Comparison of ENCODE assay signal across 16 cellular contexts in genomic region chr18:50631831-50632285, GRCh38.
DNase-seq lines count a peak whose midpoint lies in the region; ATAC-seq and TF ChIP-seq lines count a peak whose summit lies in the region.
"Had no signal": no experiment of that assay in that cellular context is flagged by ENCODE, and none has a peak within 500 bp of the region (broad histone marks: within the 10 kb centered on the region; RNA-seq: fewer than 3 reads in every experiment).

No MANE protein-coding gene starts in this region.

- ATAC-seq in left cardiac atrium (peak; percentile 56 to 71), GM21423 (IDR thresholded peaks at IDR 0.05; ENCODE audit: unreplicated experiment) (no peak)
- ATAC-seq: naive thymus-derived CD8-positive, alpha-beta T cell; sciatic nerve; stimulated activated naive B cell treated with anti-CD40 and anti-IgM and Interleukin-4, amounts not matched to agents 10 μg/mL and 1 μg/mL and 100 μg/mL, for 72 hours; T-cell had no signal

- H3K36me3 ChIP-seq in HEK293 (ENCODE audit: control insufficient read depth in 2 of 2, insufficient read depth in 1 of 2, low read length in 2 of 2) (no peaks in the 10 kb centered on the region), smooth muscle cell (ENCODE audit: low read depth) (no peaks in the 10 kb centered on the region)
- H3K36me3 ChIP-seq: thyroid gland had no signal

- no peaks in the 10 kb centered on the region for H3K79me2 ChIP-seq in smooth muscle cell (ENCODE audit: low read depth)

- intact Hi-C loops in left cardiac atrium (cut with DNase I), result no loop called here

- 78% methylated on average over 8 of the region's 8 CpGs for WGBS in smooth muscle cell (ENCODE audit: low lambda C conversion rate)

- H3K4me1 ChIP-seq in HEK293 (ENCODE audit: control insufficient read depth, insufficient read depth, low read length) (peaks cover 50% of the 10 kb centered on the region), smooth muscle cell (ENCODE audit: low read depth) (no peaks in the 10 kb centered on the region)
- H3K4me1 ChIP-seq: thyroid gland had no signal

- H4K20me1 ChIP-seq in smooth muscle cell (ENCODE audit: low read depth), result no peaks in the 10 kb centered on the region

- POLR2A ChIA-PET in HEK293 (lab: Yijun Ruan, JAX), result no interaction called here

- DNase-seq in astrocyte of the hippocampus (ENCODE audit: low read depth, low spot score), result peak; percentile 13
- no peak for DNase-seq in left cardiac atrium
- no peak for DNase-seq in smooth muscle cell (lab: John Stamatoyannopoulos, UW; ENCODE audit: unreplicated experiment)
- DNase-seq in NCI-H526 (lab: John Stamatoyannopoulos, UW), result no peak
- no peak for DNase-seq in stimulated activated CD4-positive, alpha-beta T cell treated with anti-CD3 and anti-CD28 coated beads, Interleukin-4, amount 100 ng/mL, for 24 hours
- DNase-seq: activated CD4-positive, alpha-beta T cell treated with anti-CD3 and anti-CD28 coated beads for 48 hours; activated naive CD8-positive, alpha-beta T cell treated with anti-CD3 and anti-CD28 coated beads, Interleukin-2, amount 10 ng/mL, durations not matched to agents 7 days and 5 days; KG1; naive thymus-derived CD8-positive, alpha-beta T cell; NCI-H1694 treated with DMSO at 0.1 percent for 48 hours; stimulated activated naive B cell treated with anti-CD40 and anti-IgM and Interleukin-4, amounts not matched to agents 10 μg/mL and 1 μg/mL and 100 μg/mL, for 72 hours; T-cell; thyroid gland had no signal

- H3K9ac ChIP-seq in smooth muscle cell (ENCODE audit: low read depth), result no peak overlapping the region

- H3K27ac ChIP-seq in HEK293 (ENCODE audit: extremely low read depth, low read depth, low read length), result peak overlapping the region; percentile 83
- peak overlapping the region; percentile 24 for H3K27ac ChIP-seq in smooth muscle cell (ENCODE audit: low read depth)
- H3K27ac ChIP-seq: thyroid gland had no signal

- H3K4me3 ChIP-seq in HEK293 (ENCODE audit: low read depth, low read length), result no peak overlapping the region
- no peak overlapping the region for H3K4me3 ChIP-seq in smooth muscle cell
- H3K4me3 ChIP-seq: thyroid gland had no signal

- peaks cover 7% of the 10 kb centered on the region for H3F3A ChIP-seq in smooth muscle cell (ENCODE audit: low read depth)

- no peak overlapping the region for H2AFZ ChIP-seq in smooth muscle cell (ENCODE audit: low read depth)

- H3K9me3 ChIP-seq in HEK293 (ENCODE audit: control insufficient read depth, insufficient read depth, low read depth, low read length), result no peaks in the 10 kb centered on the region
- H3K9me3 ChIP-seq in smooth muscle cell (replicated peaks; ENCODE audit: low read depth), result no peaks in the 10 kb centered on the region
- H3K9me3 ChIP-seq: thyroid gland had no signal

- H3K4me2 ChIP-seq in smooth muscle cell, result no peak overlapping the region

- CTCF ChIA-PET in HEK293 (lab: Yijun Ruan, JAX), result no interaction called here

- TF ChIP-seq CTCF in HEK293 (tag by site-specific recombination; IDR thresholded peaks at IDR 0.05) (no peak), smooth muscle cell (IDR thresholded peaks at IDR 0.05; ENCODE audit: borderline replicate concordance, insufficient read depth, poor library complexity, severe bottlenecking) (no peak)

- no peaks in the 10 kb centered on the region for H3K27me3 ChIP-seq in smooth muscle cell (ENCODE audit: low read depth)
- H3K27me3 ChIP-seq: thyroid gland had no signal

TF ChIP-seq in HEK293, 187 proteins besides CTCF, POLR2A, EP300 and RAD21 (continues in another document):
- TF ChIP-seq KLF7 (tag by site-specific recombination; IDR thresholded peaks at IDR 0.05; ENCODE audit: borderline replicate concordance) (no peak), ZNF658 (tag by site-specific recombination; IDR thresholded peaks at IDR 0.05) (no peak), ZIC2 (tag by site-specific recombination; IDR thresholded peaks at IDR 0.05) (peak; percentile 89), IKZF3 (tag by site-specific recombination; IDR thresholded peaks at IDR 0.05) (no peak), GLIS2 (tag by site-specific recombination; IDR thresholded peaks at IDR 0.05) (peak; percentile 48; the same call in 1 of the 2 replicates), BCL6B (tag by site-specific recombination; IDR thresholded peaks at IDR 0.05) (no peak), HOXC10 (CRISPR knock-in tag; IDR thresholded peaks at IDR 0.05) (no peak), ZSCAN18 (tag by site-specific recombination; IDR thresholded peaks at IDR 0.05) (no peak), ZFHX2 (tag by site-specific recombination; conservative IDR thresholded peaks at IDR 0.05) (peak; percentile 52), SCRT2 (tag by site-specific recombination; IDR thresholded peaks at IDR 0.05) (peak; percentile 33), ZNF335 (tag by site-specific recombination; conservative IDR thresholded peaks at IDR 0.05) (no peak), ZXDB (tag by site-specific recombination; IDR thresholded peaks at IDR 0.05) (peak; percentile 91), INSM2 (tag by site-specific recombination; IDR thresholded peaks at IDR 0.05) (no peak), SP2 (tag by site-specific recombination; IDR thresholded peaks at IDR 0.05) (no peak), ZBTB8A (tag by site-specific recombination; IDR thresholded peaks at IDR 0.05) (peak; percentile 23; the same call in 1 of the 2 replicates), ZSCAN30 (tag by site-specific recombination; IDR thresholded peaks at IDR 0.05) (0 out of 2 replicates have a peak, but pooled peaks have one; percentile 31), ELK4 (IDR thresholded peaks at IDR 0.05; ENCODE audit: borderline replicate concordance, low read depth, low read length) (no peak)
